Comparison of ENCODE assay signal across 38 cellular contexts in genomic region chr7:143282124-143282523, GRCh38. TPM values are rescaled to one million over a fixed set of nuclear protein-coding genes. Genes with fewer than 3 reads are reported as not detected.
"Had no signal": no experiment of that assay in that cellular context is flagged by ENCODE, and none has a peak within 500 bp of the region (broad histone marks: within the 10 kb centered on the region; RNA-seq: fewer than 3 reads in every experiment).

No MANE protein-coding gene starts in this region.

- H3K9me3 ChIP-seq: MG63 had no signal

- H3K27me3 ChIP-seq: MG63 had no signal

- H3K36me3 ChIP-seq: MG63 had no signal

- DNase-seq: Karpas-422, Kasumi-1, KBM-7, KG1, MG63, MM.1S, MV-4-11, NCI-H1048, NCI-H1092, NCI-H1092 treated with DMSO at 0.1 percent for 48 hours, NCI-H1105, NCI-H1105 treated with DMSO at 0.1 percent for 48 hours, NCI-H1417, NCI-H1417 treated with DMSO at 0.1 percent for 48 hours, NCI-H1436, NCI-H1436 treated with DMSO at 0.1 percent for 48 hours, NCI-H146, NCI-H1694, NCI-H1694 treated with DMSO at 0.1 percent for 48 hours, NCI-H187, NCI-H187 treated with DMSO at 0.1 percent for 48 hours, NCI-H1930, NCI-H2029, NCI-H2029 treated with DMSO at 0.1 percent for 48 hours, NCI-H2081, NCI-H2081 treated with DMSO at 0.1 percent for 48 hours, NCI-H2107, NCI-H2171, NCI-H2171 treated with DMSO at 0.1 percent for 48 hours, NCI-H2227 treated with DMSO at 0.1 percent for 48 hours, NCI-H226, NCI-H345, NCI-H446, NCI-H446 treated with DMSO at 0.1 percent for 48 hours had no signal

- H3K4me3 ChIP-seq: MG63 had no signal

- H3K27ac ChIP-seq: KMS-11 had no signal

- H3K4me2 ChIP-seq: KMS-11 had no signal

- H3K9ac ChIP-seq: KMS-11 had no signal

RNA-seq across cellular contexts. Expression of gene TMEM139, which starts 2.6 kb away (rescaled TPM):
- total RNA-seq: LHCN-M2 had no signal

RNA-seq across cellular contexts. Expression of gene CLCN1, which starts 33.8 kb away (rescaled TPM):
- total RNA-seq: LHCN-M2, M059J, MCF 10A had no signal
